27 cellular contexts compared by ENCODE assay signal in genomic region chr5:88934401-88934800, GRCh38.
"Had no signal": no experiment of that assay in that cellular context is flagged by ENCODE, and none has a peak within 500 bp of the region (broad histone marks: within the 10 kb centered on the region; RNA-seq: fewer than 3 reads in every experiment).

No MANE protein-coding gene starts in this region.

- H3K36me3 ChIP-seq: heart left ventricle, left ventricle myocardium inferior, neutrophil, spleen, suprapubic skin, thoracic aorta, tibial artery, upper lobe of right lung had no signal

- H3K4me1 ChIP-seq: neural progenitor cell, parathyroid adenoma, suprapubic skin, upper lobe of right lung had no signal

- H3K4me2 ChIP-seq: neural progenitor cell had no signal

- H3K27ac ChIP-seq: heart left ventricle, left ventricle myocardium inferior, neural progenitor cell, neutrophil, parathyroid adenoma, skin epidermis, spleen, suprapubic skin, thoracic aorta, tibial artery, upper lobe of right lung had no signal

- H3K79me2 ChIP-seq: parathyroid adenoma had no signal

- H3K27me3 ChIP-seq: heart left ventricle, neural progenitor cell, neutrophil, spleen, suprapubic skin, tibial artery, upper lobe of right lung had no signal

- H3K9ac ChIP-seq: neural progenitor cell, parathyroid adenoma had no signal

- H3K4me3 ChIP-seq: heart left ventricle, left ventricle myocardium inferior, lung, neural progenitor cell, skin epidermis, spleen, suprapubic skin, thoracic aorta, tibial artery, upper lobe of right lung had no signal

- DNase-seq: heart left ventricle; hypothalamus; immature natural killer cell; kidney; left colon; left ventricle myocardium inferior; naive B cell; natural killer cell; nephron progenitor cell; occipital lobe; retina; spleen; stimulated activated CD4-positive, alpha-beta T cell treated with anti-CD3 and anti-CD28 coated beads, Interleukin-4, amount 100 ng/mL, for 24 hours; stimulated activated naive CD4-positive, alpha-beta T cell; tibial artery; trophoblast cell; upper lobe of right lung had no signal

- H3K9me3 ChIP-seq: heart left ventricle, left ventricle myocardium inferior, neutrophil, spleen, suprapubic skin, thoracic aorta, tibial artery, upper lobe of right lung had no signal

- ATAC-seq: heart left ventricle; left colon; natural killer cell; right cardiac atrium; sciatic nerve; stimulated activated effector memory CD8-positive, alpha-beta T cell treated with anti-CD3 and anti-CD28 coated beads, Interleukin-12 subunit alpha, Interleukin-12 subunit beta, amount 100 ng/mL, for 72 hours; upper lobe of right lung had no signal

- H2AFZ ChIP-seq: neural progenitor cell, parathyroid adenoma had no signal
